8 cellular contexts compared by ENCODE assay signal in genomic region chr1:167934407-167935251, GRCh38. TPM values are rescaled to one million over a fixed set of nuclear protein-coding genes. Genes with fewer than 3 reads are reported as not detected.
DNase-seq lines count a peak whose midpoint lies in the region.

No MANE protein-coding gene starts in this region.

- no peaks in the 10 kb centered on the region for H3K27me3 ChIP-seq in mucosa of rectum (ENCODE audit: control insufficient read depth in 2 of 2, insufficient read depth in 2 of 2, low read length in 2 of 2)

- peak overlapping the region; percentile 90 to 100 for H3K9ac ChIP-seq in mucosa of rectum (ENCODE audit: low read depth in 1 of 2, low read length in 2 of 2)

- peak overlapping the region; percentile 72 to 100 for H3K4me3 ChIP-seq in mucosa of rectum (ENCODE audit: low read length in 2 of 2)

- intact Hi-C loops in posterior cingulate gyrus (cut with DNase I): loop anchor here (5.0 to 10.0 kb wide), 2 partner anchors 120 to 212 kb away; partner anchors contain the start of gene MPZL1

- peaks cover 7 to 20% of the 10 kb centered on the region in 2 donors for H3K4me1 ChIP-seq in mucosa of rectum (ENCODE audit: control insufficient read depth in 2 of 2, insufficient read depth in 2 of 2, low read length in 2 of 2)

- DNase-seq in DMS53 treated with DMSO at 0.1 percent for 48 hours (lab: John Stamatoyannopoulos, UW; ENCODE audit: unreplicated experiment) (peak; percentile 26), DMS53 (lab: John Stamatoyannopoulos, UW) (no peak), NCI-H1694 (lab: John Stamatoyannopoulos, UW) (peak; percentile 32), caudate nucleus (lab: John Stamatoyannopoulos, UW) (no peak), HuH-7.5 (ENCODE audit: low spot score) (no peak), occipital lobe (lab: John Stamatoyannopoulos, UW) (no peak), posterior cingulate gyrus (no peak)

- H3K36me3 ChIP-seq in mucosa of rectum (ENCODE audit: control insufficient read depth in 2 of 2, insufficient read depth in 2 of 2, low read length in 2 of 2): peaks cover 0 to 2% of the 10 kb centered on the region in 2 donors

- no peaks in the 10 kb centered on the region for H3K9me3 ChIP-seq in mucosa of rectum (ENCODE audit: control insufficient read depth in 2 of 2, low read length in 2 of 2)

- H3K27ac ChIP-seq in caudate nucleus (ENCODE audit: low read depth, low read length) (peak overlapping the region; percentile 77), mucosa of rectum (ENCODE audit: low read depth in 2 of 2, low read length in 2 of 2) (peak overlapping the region; percentile 99 to 100)

RNA-seq across cellular contexts. Expression of gene DCAF6, which starts 1.9 kb away (rescaled TPM):
- 71.3 TPM for total RNA-seq in occipital lobe

RNA-seq across cellular contexts. Expression of gene MPC2, which starts 2.2 kb away (rescaled TPM):
- total RNA-seq in occipital lobe: 53.2 TPM

RNA-seq across cellular contexts. Expression of gene ADCY10, which starts 20.7 kb away (rescaled TPM):
- 0.62 TPM for total RNA-seq in occipital lobe

Comparison
In these comparisons a context has a peak if more than half of its experiments do, and no peak if none do; other contexts are left out.
1. DNase-seq: peak in DMS53 treated with DMSO at 0.1 percent for 48 hours (single experiment) and NCI-H1694 (single experiment); none in DMS53 (single experiment), caudate nucleus (0 of 61), HuH-7.5 (single experiment), occipital lobe (single experiment) and posterior cingulate gyrus (0 of 10).